ENCODE assay signal across 25 cellular contexts in the genomic region with DNA sequence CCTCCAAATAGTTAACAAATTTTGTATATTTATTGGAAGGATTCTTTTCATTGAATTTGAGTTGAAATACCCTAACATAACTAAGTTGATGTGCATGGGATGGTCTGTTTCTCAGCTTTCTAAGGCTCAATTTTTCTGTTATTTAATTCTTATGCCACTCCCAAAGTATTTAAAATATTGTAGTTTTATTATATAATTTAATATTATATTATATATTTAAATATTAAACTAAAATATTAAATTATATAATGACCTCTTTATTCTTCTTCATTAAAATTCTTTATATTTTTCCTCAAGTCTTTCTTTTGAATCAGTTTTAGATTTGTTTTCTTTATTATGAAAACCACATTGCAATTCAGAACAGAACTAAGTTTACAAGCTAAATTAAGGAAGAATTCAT.
"Had no signal": no experiment of that assay in that cellular context is flagged by ENCODE, and none has a peak within 500 bp of the region (broad histone marks: within the 10 kb centered on the region; RNA-seq: fewer than 3 reads in every experiment).

No MANE protein-coding gene starts in this region.

- H3K4me3 ChIP-seq: K562, SJSA1, SK-N-MC had no signal

- ATAC-seq: K562, Panc1 had no signal

- H3K27me3 Mint-ChIP-seq: IgD-negative memory B cell had no signal

- H3K27ac ChIP-seq: HL-60, KMS-11, SJSA1, SK-N-MC had no signal

- H3K9me3 ChIP-seq: SJSA1 had no signal

- H3K9ac ChIP-seq: KMS-11 had no signal

- H3K4me1 ChIP-seq: SJSA1 had no signal

- FAIRE-seq: HTR-8/SVneo, K562 had no signal

- DNase-seq: Kasumi-1, MM.1S, NCI-H1092 treated with DMSO at 0.1 percent for 48 hours, NCI-H1436, NCI-H187, NCI-H2029, NCI-H2081 treated with DMSO at 0.1 percent for 48 hours, NCI-H2171, NCI-H226, NCI-H446, NCI-H510A, NCI-H524 treated with DMSO at 0.1 percent for 48 hours, NCI-H69, NCI-H774, Right ventricle myocardium superior, RPMI8226, SIG-M5 had no signal

- H3K27ac Mint-ChIP-seq: IgD-negative memory B cell had no signal

- H3K36me3 ChIP-seq: SJSA1 had no signal
